1 cellular context compared by ENCODE assay signal in the genomic region with DNA sequence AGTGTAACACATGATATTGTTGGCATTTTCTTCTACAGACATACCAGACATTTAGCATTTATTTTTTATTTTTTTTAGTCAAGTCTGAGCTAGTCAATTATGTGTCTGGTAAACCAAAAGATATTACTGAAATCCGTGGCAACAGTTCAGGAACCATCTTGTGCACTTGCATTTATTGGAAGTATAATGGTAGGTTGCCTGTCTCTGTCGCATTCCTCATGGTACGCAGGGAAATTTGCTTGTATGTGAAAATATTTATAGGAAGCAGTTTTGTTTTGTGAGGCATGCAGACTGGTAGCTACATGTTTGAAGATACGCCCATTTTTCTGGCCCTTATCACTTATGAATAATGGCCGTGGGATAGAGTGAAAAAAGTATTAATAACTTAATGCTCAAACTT.
TF ChIP-seq lines count a peak whose summit lies in the region.

No MANE protein-coding gene starts in this region.

TF ChIP-seq in HCT116, 20 proteins besides CTCF, POLR2A, EP300 and RAD21:
- TF ChIP-seq POLR2AphosphoS5 (IDR thresholded peaks at IDR 0.05; ENCODE audit: low read depth, low read length) (no peak), ZNF274 (IDR thresholded peaks at IDR 0.05; ENCODE audit: low read depth, low read length) (no peak), SP1 (IDR thresholded peaks at IDR 0.05; ENCODE audit: low read depth) (no peak), JUND (IDR thresholded peaks at IDR 0.05) (no peak), YY1 (IDR thresholded peaks at IDR 0.05; ENCODE audit: extremely low read depth, insufficient replicate concordance, low read depth, low read length) (no peak), MAX (IDR thresholded peaks at IDR 0.05) (no peak), CEBPB (IDR thresholded peaks at IDR 0.05; ENCODE audit: low read depth) (no peak)
